1 cellular context compared by ENCODE assay signal in the genomic region with DNA sequence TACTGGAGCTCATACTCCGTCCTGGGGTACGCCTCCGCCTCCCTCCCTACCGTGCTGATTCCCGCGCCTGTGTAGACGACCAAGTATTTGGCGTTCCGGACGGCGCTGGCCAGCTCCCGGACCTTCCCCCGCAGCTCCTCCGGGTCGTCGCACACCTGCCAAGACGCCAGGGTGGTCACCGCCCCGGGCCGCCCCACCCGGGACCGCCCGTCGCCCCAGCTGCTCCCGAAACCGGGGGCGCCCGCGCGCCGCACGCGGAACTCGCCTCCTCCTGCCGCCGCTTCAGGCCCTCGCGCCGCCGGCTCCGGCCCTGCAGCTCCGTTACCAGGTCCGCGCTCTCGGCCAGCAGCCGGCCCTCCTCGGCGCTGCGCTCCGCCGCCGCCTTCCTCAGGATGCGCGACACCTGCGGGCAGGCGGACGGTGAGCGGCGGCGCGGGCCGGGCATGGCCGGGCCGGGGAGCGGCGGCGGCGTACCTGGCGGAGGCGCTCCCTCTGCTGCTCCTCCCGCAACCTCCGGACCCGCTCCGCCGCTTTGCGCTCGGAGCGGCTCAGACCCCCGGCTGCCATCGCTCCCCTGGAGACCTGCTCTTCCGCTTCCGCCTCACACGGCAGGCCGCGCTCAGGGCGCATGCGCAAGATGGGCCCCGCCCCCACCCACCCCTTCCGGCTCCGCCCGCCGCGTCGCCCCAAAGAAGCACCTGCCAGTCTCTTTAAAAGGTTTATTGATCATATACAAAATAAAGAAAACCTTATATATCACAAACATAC.
TF ChIP-seq lines count a peak whose summit lies in the region.

A gene with protein sequence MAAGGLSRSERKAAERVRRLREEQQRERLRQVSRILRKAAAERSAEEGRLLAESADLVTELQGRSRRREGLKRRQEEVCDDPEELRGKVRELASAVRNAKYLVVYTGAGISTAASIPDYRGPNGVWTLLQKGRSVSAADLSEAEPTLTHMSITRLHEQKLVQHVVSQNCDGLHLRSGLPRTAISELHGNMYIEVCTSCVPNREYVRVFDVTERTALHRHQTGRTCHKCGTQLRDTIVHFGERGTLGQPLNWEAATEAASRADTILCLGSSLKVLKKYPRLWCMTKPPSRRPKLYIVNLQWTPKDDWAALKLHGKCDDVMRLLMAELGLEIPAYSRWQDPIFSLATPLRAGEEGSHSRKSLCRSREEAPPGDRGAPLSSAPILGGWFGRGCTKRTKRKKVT (minus strand): TSS at position 612 of the 768 bp plus-strand sequence. CDS start 45 bp downstream, at position 567.

TF ChIP-seq in GM23338, 12 proteins besides CTCF, POLR2A, EP300 and RAD21 (continued from another document):
- TF ChIP-seq, protein P1, sequence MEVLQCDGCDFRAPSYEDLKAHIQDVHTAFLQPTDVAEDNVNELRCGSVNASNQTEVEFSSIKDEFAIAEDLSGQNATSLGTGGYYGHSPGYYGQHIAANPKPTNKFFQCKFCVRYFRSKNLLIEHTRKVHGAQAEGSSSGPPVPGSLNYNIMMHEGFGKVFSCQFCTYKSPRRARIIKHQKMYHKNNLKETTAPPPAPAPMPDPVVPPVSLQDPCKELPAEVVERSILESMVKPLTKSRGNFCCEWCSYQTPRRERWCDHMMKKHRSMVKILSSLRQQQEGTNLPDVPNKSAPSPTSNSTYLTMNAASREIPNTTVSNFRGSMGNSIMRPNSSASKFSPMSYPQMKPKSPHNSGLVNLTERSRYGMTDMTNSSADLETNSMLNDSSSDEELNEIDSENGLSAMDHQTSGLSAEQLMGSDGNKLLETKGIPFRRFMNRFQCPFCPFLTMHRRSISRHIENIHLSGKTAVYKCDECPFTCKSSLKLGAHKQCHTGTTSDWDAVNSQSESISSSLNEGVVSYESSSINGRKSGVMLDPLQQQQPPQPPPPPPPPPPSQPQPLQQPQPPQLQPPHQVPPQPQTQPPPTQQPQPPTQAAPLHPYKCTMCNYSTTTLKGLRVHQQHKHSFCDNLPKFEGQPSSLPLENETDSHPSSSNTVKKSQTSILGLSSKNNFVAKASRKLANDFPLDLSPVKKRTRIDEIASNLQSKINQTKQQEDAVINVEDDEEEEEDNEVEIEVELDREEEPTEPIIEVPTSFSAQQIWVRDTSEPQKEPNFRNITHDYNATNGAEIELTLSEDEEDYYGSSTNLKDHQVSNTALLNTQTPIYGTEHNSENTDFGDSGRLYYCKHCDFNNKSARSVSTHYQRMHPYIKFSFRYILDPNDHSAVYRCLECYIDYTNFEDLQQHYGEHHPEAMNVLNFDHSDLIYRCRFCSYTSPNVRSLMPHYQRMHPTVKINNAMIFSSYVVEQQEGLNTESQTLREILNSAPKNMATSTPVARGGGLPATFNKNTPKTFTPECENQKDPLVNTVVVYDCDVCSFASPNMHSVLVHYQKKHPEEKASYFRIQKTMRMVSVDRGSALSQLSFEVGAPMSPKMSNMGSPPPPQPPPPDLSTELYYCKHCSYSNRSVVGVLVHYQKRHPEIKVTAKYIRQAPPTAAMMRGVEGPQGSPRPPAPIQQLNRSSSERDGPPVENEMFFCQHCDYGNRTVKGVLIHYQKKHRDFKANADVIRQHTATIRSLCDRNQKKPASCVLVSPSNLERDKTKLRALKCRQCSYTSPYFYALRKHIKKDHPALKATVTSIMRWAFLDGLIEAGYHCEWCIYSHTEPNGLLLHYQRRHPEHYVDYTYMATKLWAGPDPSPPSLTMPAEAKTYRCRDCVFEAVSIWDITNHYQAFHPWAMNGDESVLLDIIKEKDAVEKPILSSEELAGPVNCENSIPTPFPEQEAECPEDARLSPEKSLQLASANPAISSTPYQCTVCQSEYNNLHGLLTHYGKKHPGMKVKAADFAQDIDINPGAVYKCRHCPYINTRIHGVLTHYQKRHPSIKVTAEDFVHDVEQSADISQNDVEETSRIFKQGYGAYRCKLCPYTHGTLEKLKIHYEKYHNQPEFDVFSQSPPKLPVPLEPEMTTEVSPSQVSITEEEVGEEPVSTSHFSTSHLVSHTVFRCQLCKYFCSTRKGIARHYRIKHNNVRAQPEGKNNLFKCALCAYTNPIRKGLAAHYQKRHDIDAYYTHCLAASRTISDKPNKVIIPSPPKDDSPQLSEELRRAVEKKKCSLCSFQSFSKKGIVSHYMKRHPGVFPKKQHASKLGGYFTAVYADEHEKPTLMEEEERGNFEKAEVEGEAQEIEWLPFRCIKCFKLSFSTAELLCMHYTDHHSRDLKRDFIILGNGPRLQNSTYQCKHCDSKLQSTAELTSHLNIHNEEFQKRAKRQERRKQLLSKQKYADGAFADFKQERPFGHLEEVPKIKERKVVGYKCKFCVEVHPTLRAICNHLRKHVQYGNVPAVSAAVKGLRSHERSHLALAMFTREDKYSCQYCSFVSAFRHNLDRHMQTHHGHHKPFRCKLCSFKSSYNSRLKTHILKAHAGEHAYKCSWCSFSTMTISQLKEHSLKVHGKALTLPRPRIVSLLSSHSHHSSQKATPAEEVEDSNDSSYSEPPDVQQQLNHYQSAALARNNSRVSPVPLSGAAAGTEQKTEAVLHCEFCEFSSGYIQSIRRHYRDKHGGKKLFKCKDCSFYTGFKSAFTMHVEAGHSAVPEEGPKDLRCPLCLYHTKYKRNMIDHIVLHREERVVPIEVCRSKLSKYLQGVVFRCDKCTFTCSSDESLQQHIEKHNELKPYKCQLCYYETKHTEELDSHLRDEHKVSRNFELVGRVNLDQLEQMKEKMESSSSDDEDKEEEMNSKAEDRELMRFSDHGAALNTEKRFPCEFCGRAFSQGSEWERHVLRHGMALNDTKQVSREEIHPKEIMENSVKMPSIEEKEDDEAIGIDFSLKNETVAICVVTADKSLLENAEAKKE (CRISPR knock-in tag; IDR thresholded peaks at IDR 0.05): no peak
- no peak for TF ChIP-seq STAT1 (IDR thresholded peaks at IDR 0.05; ENCODE audit: unreplicated experiment)
- no peak for TF ChIP-seq EZH2phosphoT487 (IDR thresholded peaks at IDR 0.05; ENCODE audit: unreplicated experiment)
- TF ChIP-seq, protein P2, sequence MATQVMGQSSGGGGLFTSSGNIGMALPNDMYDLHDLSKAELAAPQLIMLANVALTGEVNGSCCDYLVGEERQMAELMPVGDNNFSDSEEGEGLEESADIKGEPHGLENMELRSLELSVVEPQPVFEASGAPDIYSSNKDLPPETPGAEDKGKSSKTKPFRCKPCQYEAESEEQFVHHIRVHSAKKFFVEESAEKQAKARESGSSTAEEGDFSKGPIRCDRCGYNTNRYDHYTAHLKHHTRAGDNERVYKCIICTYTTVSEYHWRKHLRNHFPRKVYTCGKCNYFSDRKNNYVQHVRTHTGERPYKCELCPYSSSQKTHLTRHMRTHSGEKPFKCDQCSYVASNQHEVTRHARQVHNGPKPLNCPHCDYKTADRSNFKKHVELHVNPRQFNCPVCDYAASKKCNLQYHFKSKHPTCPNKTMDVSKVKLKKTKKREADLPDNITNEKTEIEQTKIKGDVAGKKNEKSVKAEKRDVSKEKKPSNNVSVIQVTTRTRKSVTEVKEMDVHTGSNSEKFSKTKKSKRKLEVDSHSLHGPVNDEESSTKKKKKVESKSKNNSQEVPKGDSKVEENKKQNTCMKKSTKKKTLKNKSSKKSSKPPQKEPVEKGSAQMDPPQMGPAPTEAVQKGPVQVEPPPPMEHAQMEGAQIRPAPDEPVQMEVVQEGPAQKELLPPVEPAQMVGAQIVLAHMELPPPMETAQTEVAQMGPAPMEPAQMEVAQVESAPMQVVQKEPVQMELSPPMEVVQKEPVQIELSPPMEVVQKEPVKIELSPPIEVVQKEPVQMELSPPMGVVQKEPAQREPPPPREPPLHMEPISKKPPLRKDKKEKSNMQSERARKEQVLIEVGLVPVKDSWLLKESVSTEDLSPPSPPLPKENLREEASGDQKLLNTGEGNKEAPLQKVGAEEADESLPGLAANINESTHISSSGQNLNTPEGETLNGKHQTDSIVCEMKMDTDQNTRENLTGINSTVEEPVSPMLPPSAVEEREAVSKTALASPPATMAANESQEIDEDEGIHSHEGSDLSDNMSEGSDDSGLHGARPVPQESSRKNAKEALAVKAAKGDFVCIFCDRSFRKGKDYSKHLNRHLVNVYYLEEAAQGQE (IDR thresholded peaks at IDR 0.05; ENCODE audit: unreplicated experiment): no peak
- TF ChIP-seq JUNB (IDR thresholded peaks at IDR 0.05; ENCODE audit: unreplicated experiment): no peak
